Comparison of ENCODE assay signal across 8 cellular contexts in the genomic region with DNA sequence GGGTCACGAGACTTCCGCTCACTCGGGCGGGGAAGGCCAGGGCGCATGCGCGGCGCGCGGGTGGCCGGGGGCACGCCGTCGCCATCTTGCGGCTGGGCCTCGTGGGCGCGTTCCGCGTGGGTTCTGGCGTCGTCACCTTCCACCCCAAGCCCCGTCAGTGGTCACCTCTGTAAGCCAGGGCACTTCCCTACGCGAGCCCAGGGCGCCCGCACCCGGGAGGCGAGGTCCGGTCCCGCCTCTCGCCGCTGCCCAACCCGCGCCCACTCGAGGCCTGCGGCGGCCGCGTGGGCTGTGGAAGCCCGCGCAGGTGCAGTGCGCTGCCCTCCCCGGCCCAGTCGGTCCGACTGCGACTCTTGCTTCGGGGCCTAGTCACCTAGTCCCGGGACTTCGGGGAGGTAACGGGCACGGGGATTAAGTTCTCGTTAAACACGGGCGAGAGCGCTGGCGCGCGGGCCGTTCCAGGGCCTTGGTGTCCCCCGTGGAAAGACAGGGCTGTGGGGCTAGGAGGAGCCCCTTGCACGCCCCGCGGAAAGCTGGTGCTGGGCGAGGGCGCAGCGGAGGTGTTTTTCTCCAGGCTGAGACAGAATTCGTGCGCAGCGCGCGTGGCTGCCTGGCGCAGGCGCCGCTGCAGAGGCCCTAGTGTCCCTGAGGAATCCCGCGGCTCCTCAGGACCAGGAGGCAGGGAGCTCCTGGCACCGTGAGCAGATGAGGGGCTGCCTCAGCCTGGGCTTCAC. TPM values are rescaled to one million over a fixed set of nuclear protein-coding genes. Genes with fewer than 3 reads are reported as not detected.
DNase-seq lines count a peak whose midpoint lies in the region; ATAC-seq, FAIRE-seq and TF ChIP-seq lines count a peak whose summit lies in the region.

No MANE protein-coding gene starts in this region.

- DNase-seq in NCI-H2107 treated with DMSO at 0.1 percent for 48 hours (lab: John Stamatoyannopoulos, UW; ENCODE audit: unreplicated experiment) (peak; percentile 40), caudate nucleus (lab: John Stamatoyannopoulos, UW) (peak in 60 of 61 donors; percentile 39 to 95 (median 82)), keratinocyte (ENCODE audit: low read depth, low spot score) (no peak)
- DNase-seq in activated CD4-positive, CD25-positive, alpha-beta regulatory T cell (lab: John Stamatoyannopoulos, UW), result peak; percentile 88 to 94 (median 94)
- DNase-seq in stimulated activated CD4-positive, alpha-beta T cell treated with anti-CD3 and anti-CD28 coated beads, Interleukin-15, amount 100 ng/mL, for 1 hour (ENCODE audit: low read depth in 1 of 2, low spot score in 1 of 2), result peak; percentile 94 to 95

- no peaks in the 10 kb centered on the region for H3K27me3 ChIP-seq in keratinocyte (ENCODE audit: control insufficient read depth, extremely low read depth, insufficient read depth, low read length)

- dilution Hi-C loops in keratinocyte (cut with MboI; ENCODE audit: extremely low pct_ligation_motif_present, low sequenced_read_pairs), result no loop called here

- no peaks in the 10 kb centered on the region for H3K9me3 ChIP-seq in keratinocyte (ENCODE audit: control insufficient read depth, low read depth, low read length)

- peaks cover 4 to 18% of the 10 kb centered on the region in 2 experiments for H3K36me3 ChIP-seq in keratinocyte (ENCODE audit: control insufficient read depth in 2 of 2, extremely low read depth in 1 of 2, insufficient read depth in 2 of 2, low read length in 2 of 2)

- peak; percentile 72 for ATAC-seq in HG02798 (IDR thresholded peaks at IDR 0.05; ENCODE audit: poor library complexity, unreplicated experiment)
- ATAC-seq in GM21390 (IDR thresholded peaks at IDR 0.05; ENCODE audit: unreplicated experiment), result no peak

- H3K4me3 ChIP-seq in keratinocyte (ENCODE audit: control insufficient read depth in 2 of 3, extremely low read depth in 1 of 3, insufficient read depth in 2 of 3, low read depth in 1 of 3, low read length in 3 of 3), result peak overlapping the region; percentile 41 to 75 (median 67)

- H3K79me2 ChIP-seq in keratinocyte (ENCODE audit: control insufficient read depth, insufficient read depth, low read length), result peaks cover 27% of the 10 kb centered on the region

- H3K4me1 ChIP-seq in keratinocyte (ENCODE audit: control insufficient read depth, extremely low read depth, insufficient read depth, low read length), result peaks cover 30% of the 10 kb centered on the region

- H3K27ac ChIP-seq in caudate nucleus (ENCODE audit: low read depth, low read length), result peak overlapping the region; percentile 91
- H3K27ac ChIP-seq in keratinocyte (ENCODE audit: control insufficient read depth, insufficient read depth, low read length), result peak overlapping the region; percentile 94

- FAIRE-seq in keratinocyte (lab: Jason Lieb, UNC), result no peak

- H3K4me2 ChIP-seq in keratinocyte (ENCODE audit: control insufficient read depth, extremely low read depth, insufficient read depth, low read depth, low read length), result peak overlapping the region; percentile 91

- peak overlapping the region; percentile 88 for H2AFZ ChIP-seq in keratinocyte (ENCODE audit: control insufficient read depth, low read length)

- TF ChIP-seq CTCF in GM12874 (IDR thresholded peaks at IDR 0.05; ENCODE audit: insufficient read depth, low read depth, low read length), result peak; percentile 48
- peak in 2 of 3 experiments; percentile 15 to 59 for TF ChIP-seq CTCF in keratinocyte (optimal IDR thresholded peaks at IDR 0.05 in 1 of 3, IDR thresholded peaks at IDR 0.05 in 1 of 3, conservative IDR thresholded peaks at IDR 0.05 in 1 of 3; ENCODE audit: extremely low read depth in 1 of 3, insufficient read depth in 2 of 3, low read length in 3 of 3)

- peak overlapping the region; percentile 97 for H3K9ac ChIP-seq in keratinocyte (ENCODE audit: control insufficient read depth, extremely low read depth, insufficient read depth, low read length)

- peaks cover 3% of the 10 kb centered on the region for H3K9me1 ChIP-seq in keratinocyte (ENCODE audit: control insufficient read depth, extremely low read depth, insufficient read depth, low read length)

- peaks cover 8% of the 10 kb centered on the region for H4K20me1 ChIP-seq in keratinocyte (ENCODE audit: control insufficient read depth, extremely low read depth, insufficient read depth, low read length)

RNA-seq across cellular contexts. Expression of a gene that starts 0.4 kb away (rescaled TPM):
- 51.7 to 280 TPM (median 65.7 TPM) in 3 replicates for polyA plus RNA-seq in keratinocyte
- polyA plus RNA-seq in keratinocyte (2011; ENCODE audit: low read depth), result 177 TPM
- 79.2 and 173 TPM in 2 replicates for polyA plus RNA-seq in keratinocyte (2011; cell fraction: cytosol; rRNA removed)
- 192 and 235 TPM in 2 replicates for polyA plus RNA-seq in keratinocyte (2011; cell fraction: nucleus; rRNA removed)
- 180 and 708 TPM in 2 replicates for polyA plus RNA-seq in keratinocyte (2012; ENCODE audit: low replicate concordance)
- polyA minus RNA-seq in keratinocyte, result 26.6 to 165 TPM (median 38.6 TPM) in 3 replicates
- 263 TPM for polyA minus RNA-seq in keratinocyte (2011; cell fraction: cytosol; rRNA and poly(A)+ RNA removed)
- polyA minus RNA-seq in keratinocyte (2011; cell fraction: nucleus; rRNA and poly(A)+ RNA removed), result 52.4 and 54.8 TPM in 2 replicates

RNA-seq across cellular contexts. Expression of a gene that starts 11.2 kb away (rescaled TPM):
- polyA plus RNA-seq in keratinocyte, result 75.2 to 149 TPM (median 110 TPM) in 3 replicates
- polyA plus RNA-seq in keratinocyte (2011; ENCODE audit: low read depth), result 1,303 TPM
- polyA plus RNA-seq in keratinocyte (2011; cell fraction: cytosol; rRNA removed), result 161 and 187 TPM in 2 replicates
- polyA plus RNA-seq in keratinocyte (2011; cell fraction: nucleus; rRNA removed), result 310 and 353 TPM in 2 replicates
- 589 and 687 TPM in 2 replicates for polyA plus RNA-seq in keratinocyte (2012; ENCODE audit: low replicate concordance)
- 110 to 568 TPM (median 110 TPM) in 3 replicates for polyA minus RNA-seq in keratinocyte
- 263 TPM for polyA minus RNA-seq in keratinocyte (2011; cell fraction: cytosol; rRNA and poly(A)+ RNA removed)
- 229 and 341 TPM in 2 replicates for polyA minus RNA-seq in keratinocyte (2011; cell fraction: nucleus; rRNA and poly(A)+ RNA removed)

RNA-seq across cellular contexts. Expression of a gene that starts 19.8 kb away (rescaled TPM):
- 49.6 to 84.5 TPM (median 68.3 TPM) in 3 replicates for polyA plus RNA-seq in keratinocyte
- polyA plus RNA-seq in keratinocyte (2011; ENCODE audit: low read depth), result 145 TPM
- 34.4 and 52.0 TPM in 2 replicates for polyA plus RNA-seq in keratinocyte (2011; cell fraction: cytosol; rRNA removed)
- polyA plus RNA-seq in keratinocyte (2011; cell fraction: nucleus; rRNA removed), result 35.9 and 36.9 TPM in 2 replicates
- polyA plus RNA-seq in keratinocyte (2012; ENCODE audit: low replicate concordance), result 42.7 and 84.5 TPM in 2 replicates
- polyA minus RNA-seq in keratinocyte, result 52.5 to 62.2 TPM (median 53.3 TPM) in 3 replicates
- 71.4 TPM for polyA minus RNA-seq in keratinocyte (2011; cell fraction: cytosol; rRNA and poly(A)+ RNA removed)
- 12.3 and 16.3 TPM in 2 replicates for polyA minus RNA-seq in keratinocyte (2011; cell fraction: nucleus; rRNA and poly(A)+ RNA removed)

RNA-seq across cellular contexts. Expression of a gene that starts 20.0 kb away (rescaled TPM):
- polyA plus RNA-seq in keratinocyte, result 195 to 269 TPM (median 230 TPM) in 3 replicates
- polyA plus RNA-seq in keratinocyte (2011; ENCODE audit: low read depth), result 222 TPM
- 116 and 309 TPM in 2 replicates for polyA plus RNA-seq in keratinocyte (2011; cell fraction: cytosol; rRNA removed)
- polyA plus RNA-seq in keratinocyte (2011; cell fraction: nucleus; rRNA removed), result 82.3 and 85.9 TPM in 2 replicates
- polyA plus RNA-seq in keratinocyte (2012; ENCODE audit: low replicate concordance), result 183 and 209 TPM in 2 replicates
- 42.9 to 62.8 TPM (median 44.0 TPM) in 3 replicates for polyA minus RNA-seq in keratinocyte
- 130 TPM for polyA minus RNA-seq in keratinocyte (2011; cell fraction: cytosol; rRNA and poly(A)+ RNA removed)
- polyA minus RNA-seq in keratinocyte (2011; cell fraction: nucleus; rRNA and poly(A)+ RNA removed), result 15.6 and 17.4 TPM in 2 replicates

RNA-seq across cellular contexts. Expression of a gene that starts 30.5 kb away (rescaled TPM):
- 0.07 TPM in 1 of 3 replicates, not detected in the others for polyA plus RNA-seq in keratinocyte
- not detected for polyA plus RNA-seq in keratinocyte (2011; ENCODE audit: low read depth)
- 0.06 TPM in 1 of 2 replicates, not detected in the other for polyA plus RNA-seq in keratinocyte (2011; cell fraction: cytosol; rRNA removed)
- polyA plus RNA-seq in keratinocyte (2011; cell fraction: nucleus; rRNA removed), result not detected in 2 replicates
- polyA plus RNA-seq in keratinocyte (2012; ENCODE audit: low replicate concordance), result not detected in 2 replicates
- polyA minus RNA-seq in keratinocyte, result not detected in 3 replicates
- polyA minus RNA-seq in keratinocyte (2011; cell fraction: cytosol; rRNA and poly(A)+ RNA removed), result not detected
- polyA minus RNA-seq in keratinocyte (2011; cell fraction: nucleus; rRNA and poly(A)+ RNA removed), result not detected in 2 replicates
